ENCODE assay signal across 1 cellular context in genomic region chr5:59799668-59800374, GRCh38.
TF ChIP-seq lines count a peak whose summit lies in the region.

No MANE protein-coding gene starts in this region.

TF ChIP-seq in WTC11, 78 proteins besides CTCF, POLR2A, EP300 and RAD21 (continued from another document):
- TF ChIP-seq, protein P1, sequence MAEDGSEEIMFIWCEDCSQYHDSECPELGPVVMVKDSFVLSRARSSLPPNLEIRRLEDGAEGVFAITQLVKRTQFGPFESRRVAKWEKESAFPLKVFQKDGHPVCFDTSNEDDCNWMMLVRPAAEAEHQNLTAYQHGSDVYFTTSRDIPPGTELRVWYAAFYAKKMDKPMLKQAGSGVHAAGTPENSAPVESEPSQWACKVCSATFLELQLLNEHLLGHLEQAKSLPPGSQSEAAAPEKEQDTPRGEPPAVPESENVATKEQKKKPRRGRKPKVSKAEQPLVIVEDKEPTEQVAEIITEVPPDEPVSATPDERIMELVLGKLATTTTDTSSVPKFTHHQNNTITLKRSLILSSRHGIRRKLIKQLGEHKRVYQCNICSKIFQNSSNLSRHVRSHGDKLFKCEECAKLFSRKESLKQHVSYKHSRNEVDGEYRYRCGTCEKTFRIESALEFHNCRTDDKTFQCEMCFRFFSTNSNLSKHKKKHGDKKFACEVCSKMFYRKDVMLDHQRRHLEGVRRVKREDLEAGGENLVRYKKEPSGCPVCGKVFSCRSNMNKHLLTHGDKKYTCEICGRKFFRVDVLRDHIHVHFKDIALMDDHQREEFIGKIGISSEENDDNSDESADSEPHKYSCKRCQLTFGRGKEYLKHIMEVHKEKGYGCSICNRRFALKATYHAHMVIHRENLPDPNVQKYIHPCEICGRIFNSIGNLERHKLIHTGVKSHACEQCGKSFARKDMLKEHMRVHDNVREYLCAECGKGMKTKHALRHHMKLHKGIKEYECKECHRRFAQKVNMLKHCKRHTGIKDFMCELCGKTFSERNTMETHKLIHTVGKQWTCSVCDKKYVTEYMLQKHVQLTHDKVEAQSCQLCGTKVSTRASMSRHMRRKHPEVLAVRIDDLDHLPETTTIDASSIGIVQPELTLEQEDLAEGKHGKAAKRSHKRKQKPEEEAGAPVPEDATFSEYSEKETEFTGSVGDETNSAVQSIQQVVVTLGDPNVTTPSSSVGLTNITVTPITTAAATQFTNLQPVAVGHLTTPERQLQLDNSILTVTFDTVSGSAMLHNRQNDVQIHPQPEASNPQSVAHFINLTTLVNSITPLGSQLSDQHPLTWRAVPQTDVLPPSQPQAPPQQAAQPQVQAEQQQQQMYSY (CRISPR knock-in tag; IDR thresholded peaks at IDR 0.05): no peak
- TF ChIP-seq ZNF281 (CRISPR knock-in tag; IDR thresholded peaks at IDR 0.05): no peak
TF ChIP-seq in WTC11: peak in this region for 0.
